12 cellular contexts compared by ENCODE assay signal in genomic region chr12:106522708-106523107, GRCh38.
"Had no signal": no experiment of that assay in that cellular context is flagged by ENCODE, and none has a peak within 500 bp of the region (broad histone marks: within the 10 kb centered on the region; RNA-seq: fewer than 3 reads in every experiment).

No MANE protein-coding gene starts in this region.

- H3K27ac ChIP-seq: sigmoid colon, spleen, suprapubic skin, upper lobe of left lung had no signal

- DNase-seq: activated CD4-positive, alpha-beta T cell treated with anti-CD3 and anti-CD28 coated beads, Interleukin-2, amount 50 U/mL, for 4 hours; activated CD4-positive, CD25-positive, alpha-beta regulatory T cell treated with anti-CD3 and anti-CD28 coated beads, Interleukin-2, amount 50 U/mL, for 72 hours; activated naive CD4-positive, alpha-beta T cell treated with anti-CD3 and anti-CD28 coated beads for 36 hours; activated T-cell treated with anti-CD3 and anti-CD28 coated beads for 4 hours; foreskin fibroblast; midbrain; sigmoid colon; spleen; T-cell; T-helper 9 cell; upper lobe of left lung had no signal

- H3K9me3 ChIP-seq: sigmoid colon, spleen, suprapubic skin, upper lobe of left lung had no signal

- H3K36me3 ChIP-seq: sigmoid colon, spleen, suprapubic skin, upper lobe of left lung had no signal

- H3K4me3 ChIP-seq: sigmoid colon, spleen, suprapubic skin, upper lobe of left lung had no signal

- H3K4me1 ChIP-seq: spleen, suprapubic skin, upper lobe of left lung had no signal

- ATAC-seq: T-cell had no signal

- H3K27me3 ChIP-seq: sigmoid colon, suprapubic skin, upper lobe of left lung had no signal
